In genomic region chrX:75155830-75156525, GRCh38 we compare ENCODE assay signal across 8 cellular contexts. TPM values are rescaled to one million over a fixed set of nuclear protein-coding genes. Genes with fewer than 3 reads are reported as not detected.
DNase-seq lines count a peak whose midpoint lies in the region; ATAC-seq, FAIRE-seq and TF ChIP-seq lines count a peak whose summit lies in the region.

Gene ABCB7 (minus strand): TSS chrX:75156283. CDS start chrX:75156272, 11 bp downstream.

- peak within 1 kb of the TSS; percentile 76 for H3K9ac ChIP-seq in keratinocyte (ENCODE audit: control insufficient read depth, extremely low read depth, insufficient read depth, low read length)

- H3K79me2 ChIP-seq in keratinocyte (ENCODE audit: control insufficient read depth, insufficient read depth, low read length) = peaks cover 7% of the 10 kb centered on the region

- peak within 1 kb of the TSS; percentile 78 for H2AFZ ChIP-seq in keratinocyte (ENCODE audit: control insufficient read depth, low read length)

- TF ChIP-seq CTCF in keratinocyte (optimal IDR thresholded peaks at IDR 0.05 in 1 of 3, IDR thresholded peaks at IDR 0.05 in 1 of 3, conservative IDR thresholded peaks at IDR 0.05 in 1 of 3; ENCODE audit: extremely low read depth in 1 of 3, insufficient read depth in 2 of 3, low read length in 3 of 3) = peak in 2 of 3 experiments; percentile 5 to 16

- H3K4me3 ChIP-seq in keratinocyte (ENCODE audit: control insufficient read depth in 2 of 3, extremely low read depth in 1 of 3, insufficient read depth in 2 of 3, low read depth in 1 of 3, low read length in 3 of 3) = peak within 1 kb of the TSS; percentile 48 to 69 (median 63)

- H4K20me1 ChIP-seq in keratinocyte (ENCODE audit: control insufficient read depth, extremely low read depth, insufficient read depth, low read length) = no peaks in the 10 kb centered on the region

- H3K4me1 ChIP-seq in keratinocyte (ENCODE audit: control insufficient read depth, extremely low read depth, insufficient read depth, low read length) = no peaks in the 10 kb centered on the region

- peak; percentile 20 for FAIRE-seq in keratinocyte (lab: Jason Lieb, UNC)

- no peaks in the 10 kb centered on the region for H3K9me3 ChIP-seq in keratinocyte (ENCODE audit: control insufficient read depth, low read depth, low read length)

- peak within 1 kb of the TSS; percentile 49 for H3K4me2 ChIP-seq in keratinocyte (ENCODE audit: control insufficient read depth, extremely low read depth, insufficient read depth, low read depth, low read length)

- DNase-seq in ACHN = peak; percentile 63
- DNase-seq in NCI-H2227 (lab: John Stamatoyannopoulos, UW; ENCODE audit: unreplicated experiment) = peak; percentile 90
- peak; percentile 3 to 23 (median 10) for DNase-seq in activated CD4-positive, CD25-positive, alpha-beta regulatory T cell (lab: John Stamatoyannopoulos, UW)
- DNase-seq in cerebellum (ENCODE audit: low spot score) = peak; percentile 66
- no peak for DNase-seq in keratinocyte (ENCODE audit: low read depth, low spot score)
- peak; percentile 32 to 43 (median 34) for DNase-seq in stimulated activated CD4-positive, alpha-beta T cell treated with anti-CD3 and anti-CD28 coated beads, Interleukin-12 subunit alpha, Interleukin-12 subunit beta, amount 100 ng/mL, for 48 hours (ENCODE audit: low read depth in 2 of 3, low spot score in 1 of 3)

- dilution Hi-C loops in keratinocyte (cut with MboI; ENCODE audit: extremely low pct_ligation_motif_present, low sequenced_read_pairs) = no loop called here

- in situ Hi-C loops in ACHN (cut with HindIII; ENCODE audit: low pct_ligation_motif_present, low pct_unique_long_range_greater_than_20kb, low sequenced_read_pairs) = no loop called here

- no peaks in the 10 kb centered on the region for H3K9me1 ChIP-seq in keratinocyte (ENCODE audit: control insufficient read depth, extremely low read depth, insufficient read depth, low read length)

- no peaks in the 10 kb centered on the region for H3K36me3 ChIP-seq in keratinocyte (ENCODE audit: control insufficient read depth in 2 of 2, extremely low read depth in 1 of 2, insufficient read depth in 2 of 2, low read length in 2 of 2)

- H3K27ac ChIP-seq in keratinocyte (ENCODE audit: control insufficient read depth, insufficient read depth, low read length) = peak within 1 kb of the TSS; percentile 50

- H3K27me3 ChIP-seq in keratinocyte (ENCODE audit: control insufficient read depth, extremely low read depth, insufficient read depth, low read length) = no peaks in the 10 kb centered on the region

- ATAC-seq in GM18868 (IDR thresholded peaks at IDR 0.05; ENCODE audit: unreplicated experiment) = peak; percentile 92
- peak; percentile 92 for ATAC-seq in HG03135 (IDR thresholded peaks at IDR 0.05; ENCODE audit: unreplicated experiment)

RNA-seq across cellular contexts. Expression of gene ABCB7, which starts in this region (rescaled TPM):
- total RNA-seq in cerebellum = 24.2 TPM
- polyA plus RNA-seq in keratinocyte = 16.8 to 21.3 TPM (median 17.2 TPM) in 3 replicates
- 9.8 TPM for polyA plus RNA-seq in keratinocyte (2011; ENCODE audit: low read depth)
- 7.8 and 13.1 TPM in 2 replicates for polyA plus RNA-seq in keratinocyte (2011; cell fraction: cytosol; rRNA removed)
- 17.5 and 24.1 TPM in 2 replicates for polyA plus RNA-seq in keratinocyte (2011; cell fraction: nucleus; rRNA removed)
- 11.3 and 13.6 TPM in 2 replicates for polyA plus RNA-seq in keratinocyte (2012; ENCODE audit: low replicate concordance)
- 17.2 to 21.6 TPM (median 19.8 TPM) in 3 replicates for polyA minus RNA-seq in keratinocyte
- polyA minus RNA-seq in keratinocyte (2011; cell fraction: cytosol; rRNA and poly(A)+ RNA removed) = 8.1 TPM
- 13.4 and 19.7 TPM in 2 replicates for polyA minus RNA-seq in keratinocyte (2011; cell fraction: nucleus; rRNA and poly(A)+ RNA removed)
